ENCODE assay signal across 8 cellular contexts in genomic region chr2:264493-265468, GRCh38. TPM values are rescaled to one million over a fixed set of nuclear protein-coding genes. Genes with fewer than 3 reads are reported as not detected.
A peak's percentile ranks its signal among the peaks of the same experiment; 100 is the strongest.
DNase-seq lines count a peak whose midpoint lies in the region; FAIRE-seq and TF ChIP-seq lines count a peak whose summit lies in the region.

Gene ACP1 (plus strand): TSS chr2:264947. CDS start chr2:264965, 18 bp downstream.

- H3K4me2 ChIP-seq in neuronal stem cell (ENCODE audit: insufficient read depth, low read length, poor library complexity, severe bottlenecking), result peak within 1 kb of the TSS; percentile 91

- no peaks in the 10 kb centered on the region for H3K27me3 Mint-ChIP-seq in HFFc6 (ENCODE audit: insufficient read depth)

- H3K4me1 ChIP-seq in neuronal stem cell (ENCODE audit: control insufficient read depth in 2 of 2, insufficient read depth in 1 of 2, low read depth in 1 of 2, low read length in 2 of 2) (peaks cover 8% of the 10 kb centered on the region in 2 donors), subcutaneous abdominal adipose tissue (ENCODE audit: control insufficient read depth in 5 of 5, insufficient read depth in 5 of 5, low read length in 5 of 5) (peaks cover 2 to 29% (median 26%) of the 10 kb centered on the region in 5 donors)

- peak within 1 kb of the TSS; percentile 97 for H3K4me3 Mint-ChIP-seq in HFFc6

- H2BK15ac ChIP-seq in neuronal stem cell (ENCODE audit: low read length), result peak within 1 kb of the TSS; percentile 57

- H3K9me3 Mint-ChIP-seq in HFFc6, result no peaks in the 10 kb centered on the region

- H3K36me3 ChIP-seq in neuronal stem cell (replicated peaks in 1 of 2; ENCODE audit: control insufficient read depth in 2 of 2, insufficient read depth in 2 of 2, low read length in 2 of 2) (peaks cover 2 to 66% of the 10 kb centered on the region in 2 donors), subcutaneous abdominal adipose tissue (ENCODE audit: control insufficient read depth in 5 of 5, insufficient read depth in 5 of 5, low read length in 5 of 5) (peaks cover 0 to 5% (median 3%) of the 10 kb centered on the region in 5 donors)

- no peak within 1 kb of the TSS for H2BK12ac ChIP-seq in neuronal stem cell (ENCODE audit: low read length)

- peaks cover 33% of the 10 kb centered on the region for H3K4me1 Mint-ChIP-seq in HFFc6 (ENCODE audit: low read depth)

- H3K18ac ChIP-seq in neuronal stem cell (ENCODE audit: low read length), result peak within 1 kb of the TSS; percentile 99

- H3K27me3 ChIP-seq in neuronal stem cell (ENCODE audit: control insufficient read depth in 3 of 3, insufficient read depth in 3 of 3, low read depth in 1 of 3, low read length in 3 of 3) (peaks cover 0 to 15% (median 13%) of the 10 kb centered on the region in 3 experiments), subcutaneous abdominal adipose tissue (ENCODE audit: control insufficient read depth in 5 of 5, insufficient read depth in 4 of 5, low read length in 5 of 5) (no peaks in the 10 kb centered on the region)

- H4K8ac ChIP-seq in neuronal stem cell (ENCODE audit: low read depth, low read length), result no peak within 1 kb of the TSS

- no peak within 1 kb of the TSS for H3K4ac ChIP-seq in neuronal stem cell (ENCODE audit: low read length)

- no CpG with 5 or more reads among the region's 73 CpGs for WGBS in neuronal stem cell (ENCODE audit: extremely low coverage in 2 of 2, insufficient read length in 2 of 2, insufficient replicate concordance in 1 of 2), 2 donors

- peaks cover 29% of the 10 kb centered on the region for H3K36me3 Mint-ChIP-seq in HFFc6 (ENCODE audit: low read depth)

- H3K23ac ChIP-seq in neuronal stem cell (ENCODE audit: low read depth, low read length, poor library complexity), result peak within 1 kb of the TSS; percentile 90

- no peak within 1 kb of the TSS for H4K91ac ChIP-seq in neuronal stem cell (ENCODE audit: low read depth, low read length, poor library complexity)

- H2AFZ ChIP-seq in neuronal stem cell (ENCODE audit: low read length), result peak within 1 kb of the TSS; percentile 91

- peak within 1 kb of the TSS; percentile 96 for H2BK5ac ChIP-seq in neuronal stem cell (ENCODE audit: low read length)

- no peak within 1 kb of the TSS for H2BK120ac ChIP-seq in neuronal stem cell (ENCODE audit: low read depth, low read length)

- DNase-seq in HFFc6 (peak; percentile 87), NAMALWA (ENCODE audit: low spot score) (peak; percentile 96), SK-MEL-5 (ENCODE audit: low read depth, low spot score) (peak; percentile 95), frontal cortex (ENCODE audit: low spot score in 2 of 2) (peak; percentile 93 to 96), neuronal stem cell (ENCODE audit: low spot score) (peak; percentile 91)
- DNase-seq in activated naive CD4-positive, alpha-beta T cell treated with Interleukin-2 at 50 U/mL for 16 hours, result peak; percentile 96

- peak within 1 kb of the TSS; percentile 98 for H3K4me3 ChIP-seq in GM08714 (ENCODE audit: low read length)
- peak within 1 kb of the TSS; percentile 89 to 95 for H3K4me3 ChIP-seq in neuronal stem cell (ENCODE audit: low read length in 2 of 2)
- peak within 1 kb of the TSS; percentile 87 to 98 (median 96) for H3K4me3 ChIP-seq in subcutaneous abdominal adipose tissue (ENCODE audit: low read depth in 1 of 5, low read length in 5 of 5)

- H2AK5ac ChIP-seq in neuronal stem cell (ENCODE audit: low read depth, low read length), result peak within 1 kb of the TSS; percentile 88

- no peak for FAIRE-seq in frontal cortex (lab: Jason Lieb, UNC)

- H3K27ac ChIP-seq in neuronal stem cell (replicated peaks; ENCODE audit: low read length) (no peak within 1 kb of the TSS), subcutaneous abdominal adipose tissue (ENCODE audit: low read depth, low read length) (peak within 1 kb of the TSS; percentile 74)

- in situ Hi-C loops in SK-MEL-5 (cut with HindIII; ENCODE audit: low pct_unique_long_range_greater_than_20kb, low sequenced_read_pairs), result no loop called here

- H3K9ac ChIP-seq in neuronal stem cell (ENCODE audit: low read depth, low read length, poor library complexity) (peak within 1 kb of the TSS; percentile 98), subcutaneous abdominal adipose tissue (ENCODE audit: low read length in 5 of 5) (peak within 1 kb of the TSS; percentile 44 to 94 (median 89))

- 0 out of 2 replicates have a peak, but pooled peaks have one; percentile 9 for TF ChIP-seq CTCF in HFFc6 (IDR thresholded peaks at IDR 0.05)

- peak within 1 kb of the TSS; percentile 93 for H3K27ac Mint-ChIP-seq in HFFc6

- H3K9me3 ChIP-seq in neuronal stem cell (replicated peaks in 1 of 2; ENCODE audit: control insufficient read depth in 2 of 2, insufficient read depth in 1 of 2, low read depth in 1 of 2, low read length in 2 of 2), result peaks cover 12 to 33% of the 10 kb centered on the region in 2 donors
- H3K9me3 ChIP-seq in subcutaneous abdominal adipose tissue (ENCODE audit: control insufficient read depth in 5 of 5, low read length in 5 of 5), result peaks cover 0 to 14% (median 0%) of the 10 kb centered on the region in 5 donors

- peak within 1 kb of the TSS; percentile 87 for H3K14ac ChIP-seq in neuronal stem cell (ENCODE audit: low read length)

- peaks cover 3% of the 10 kb centered on the region for H3K79me1 ChIP-seq in neuronal stem cell (ENCODE audit: low read depth, low read length)

RNA-seq across cellular contexts. Expression of gene ACP1, which starts in this region (rescaled TPM):
- 10 to 100 TPM; 83.4 to 95.3 (median 89.2) TPM for total RNA-seq in HFFc6 (2021; fragmentation: NEBNext Ultra II Directional; extraction: Animal tissue kit (Norgen Biotek cat#: 25700))
- 247 and 268 TPM in 2 replicates for total RNA-seq in SK-MEL-5 (2014; rRNA removed; shearing (Covaris generic))
- 149 and 158 TPM in 2 replicates for polyA plus RNA-seq in SK-MEL-5 (2015; cell fraction: cytosol; rRNA removed)
- 167 and 200 TPM in 2 replicates for polyA plus RNA-seq in SK-MEL-5 (2015; cell fraction: nucleus; rRNA removed)
- 115 TPM for total RNA-seq in frontal cortex
- 138 TPM for polyA plus RNA-seq in neuronal stem cell (2013, experiment 1 of 2)
- polyA plus RNA-seq in neuronal stem cell (2013, experiment 2 of 2), result 139 TPM
